8 cellular contexts compared by ENCODE assay signal in the genomic region with DNA sequence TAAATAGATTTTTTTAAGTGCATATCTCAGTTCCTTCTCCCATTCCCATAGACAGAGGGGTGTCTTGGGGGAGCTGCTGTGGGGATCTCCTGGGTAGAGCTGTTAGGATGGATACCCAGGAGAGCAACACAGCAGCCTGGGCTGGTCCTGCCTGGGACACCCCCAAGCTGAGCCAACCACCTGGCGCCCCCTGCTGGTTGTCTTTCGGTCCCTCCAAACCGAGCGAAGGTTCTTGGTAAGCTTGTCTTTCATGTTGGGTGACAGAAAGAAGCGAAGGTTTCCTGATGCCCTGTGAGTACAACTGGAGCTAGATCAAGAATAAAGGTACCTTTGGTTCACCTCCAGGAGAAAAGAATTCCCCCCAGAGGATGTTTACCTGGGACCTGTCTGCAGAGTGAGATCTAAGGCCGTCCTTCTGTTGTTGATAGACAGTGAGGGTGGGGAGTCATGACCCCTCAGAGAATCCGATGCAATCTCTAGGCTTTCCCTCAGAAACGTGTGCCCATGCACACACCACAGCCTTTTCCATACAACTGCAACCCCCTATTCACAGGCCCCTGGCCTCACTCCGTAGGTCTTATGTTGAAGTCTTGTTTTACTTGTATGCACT. TPM values are rescaled to one million over a fixed set of nuclear protein-coding genes. Genes with fewer than 3 reads are reported as not detected.
DNase-seq lines count a peak whose midpoint lies in the region; ATAC-seq, FAIRE-seq and TF ChIP-seq lines count a peak whose summit lies in the region.

No MANE protein-coding gene starts in this region.

- H3K4me3 ChIP-seq in AG04450 (ENCODE audit: low read depth, low read length), result no peak overlapping the region

- peak; percentile 89 for TF ChIP-seq CTCF in AG04450 (IDR thresholded peaks at IDR 0.05; ENCODE audit: low read depth, low read length)

- DNase-seq in AG04450 (ENCODE audit: low read depth, low spot score), result no peak
- peak; percentile 66 for DNase-seq in HPDE6-E6E7 (ENCODE audit: extremely low spot score)
- DNase-seq in SHP77 (lab: John Stamatoyannopoulos, UW), result peak; percentile 45 to 66
- DNase-seq in activated effector memory CD4-positive, alpha-beta T cell treated with anti-CD3 and anti-CD28 coated beads, Interleukin-2, amount 50 U/mL, for 16 hours, result peak; percentile 93
- DNase-seq in germinal center (ENCODE audit: low spot score), result peak; percentile 62
- DNase-seq in posterior vena cava (ENCODE audit: low spot score), result peak; percentile 93
- peak; percentile 79 for DNase-seq in urothelium cell line (ENCODE audit: low spot score)

- POLR2A ChIA-PET in AG04450 (lab: Yijun Ruan, JAX), result interaction anchor here (0.6 to 1.0 kb wide), 2 partner anchors 113 to 159 kb away, joined by 3 to 6 read pairs; no protein-coding TSS in a partner anchor

- no peak for FAIRE-seq in urothelium cell line (lab: Jason Lieb, UNC)

- no peak for TF ChIP-seq POLR2A in GM18505 (IDR thresholded peaks at IDR 0.05; ENCODE audit: borderline replicate concordance, extremely low read depth, insufficient read depth, insufficient read length)

- H3K9me3 ChIP-seq in AG04450 (ENCODE audit: control insufficient read depth, insufficient read depth, low read length), result no peaks in the 10 kb centered on the region

- CTCF ChIA-PET in AG04450 (lab: Charles Lee), result interaction anchor here (0.5 to 6.8 kb wide), 36 partner anchors 10 to 559 kb away, joined by 3 to 97 read pairs (median 6); no protein-coding TSS in a partner anchor

- H3K27me3 ChIP-seq in AG04450 (ENCODE audit: control insufficient read depth, insufficient read depth, low read length), result no peaks in the 10 kb centered on the region

- intact Hi-C loops in posterior vena cava (cut with DNase I), result no loop called here

- ATAC-seq in GM18505 (IDR thresholded peaks at IDR 0.05; ENCODE audit: unreplicated experiment), result peak; percentile 64

- no peak overlapping the region for H3K27ac ChIP-seq in AG04450 (ENCODE audit: low read depth, low read length)

RNA-seq across cellular contexts. Expression of a gene that starts 50.8 kb away (rescaled TPM):
- 52.4 and 58.7 TPM in 2 replicates for polyA plus RNA-seq in AG04450 (2011; rRNA removed)
- 34.0 and 37.8 TPM in 2 replicates for polyA minus RNA-seq in AG04450 (2011; rRNA and poly(A)+ RNA removed)
- 100 to 1,000 TPM in 1 of 2 donors, 10 to 100 TPM in 1; 82.2 to 103 TPM for total RNA-seq in posterior vena cava
